In genomic region chr2:46193356-46193755, GRCh38 we compare ENCODE assay signal across 25 cellular contexts.
"Had no signal": no experiment of that assay in that cellular context is flagged by ENCODE, and none has a peak within 500 bp of the region (broad histone marks: within the 10 kb centered on the region; RNA-seq: fewer than 3 reads in every experiment).

No MANE protein-coding gene starts in this region.

- H3K27me3 Mint-ChIP-seq: activated CD4-positive, alpha-beta T cell treated with anti-CD3 and anti-CD28 coated beads, Interleukin-2, amount 10 ng/mL, durations not matched to agents 7 days and 5 days; activated naive CD8-positive, alpha-beta T cell treated with anti-CD3 and anti-CD28 coated beads, Interleukin-2, amount 10 ng/mL, durations not matched to agents 7 days and 5 days; activated T-cell treated with anti-CD3 and anti-CD28 coated beads, Interleukin-2, amount 50 U/mL, for 24 hours; activated T-helper 17 cell treated with anti-CD3 and anti-CD28 coated beads, Interleukin-2, amount 50 U/mL, for 72 hours; natural killer cell treated with Interleukin-12 subunit alpha and Interleukin-12 subunit beta and Interleukin-15 and Interleukin-18, amount 100 ng/mL, for 72 hours; stimulated activated memory B cell treated with anti-CD40 and anti-IgM and Interleukin-4, amounts not matched to agents 10 μg/mL and 1 μg/mL and 100 μg/mL, for 72 hours; T-helper 17 cell had no signal

- ATAC-seq: activated CD8-positive, alpha-beta T cell treated with anti-CD3 and anti-CD28 coated beads, Interleukin-2, amount 10 ng/mL, durations not matched to agents 7 days and 5 days; activated T-helper 17 cell treated with anti-CD3 and anti-CD28 coated beads, Interleukin-2, amount 50 U/mL, for 72 hours; gastroesophageal sphincter; left cardiac atrium; natural killer cell treated with Interleukin-12 subunit alpha and Interleukin-12 subunit beta and Interleukin-15 and Interleukin-18, amount 100 ng/mL, for 72 hours; stimulated activated memory B cell treated with anti-CD40 and anti-IgM and Interleukin-4, amounts not matched to agents 10 μg/mL and 1 μg/mL and 100 μg/mL, for 72 hours; T-helper 17 cell had no signal

- H3K36me3 Mint-ChIP-seq: natural killer cell treated with Interleukin-12 subunit alpha and Interleukin-12 subunit beta and Interleukin-15 and Interleukin-18, amount 100 ng/mL, for 72 hours; stimulated activated memory B cell treated with anti-CD40 and anti-IgM and Interleukin-4, amounts not matched to agents 10 μg/mL and 1 μg/mL and 100 μg/mL, for 72 hours had no signal

- H3K9me3 ChIP-seq: gastroesophageal sphincter, right lobe of liver, stomach, suprapubic skin, tibial nerve, vagina had no signal

- H3K4me3 Mint-ChIP-seq: activated CD4-positive, alpha-beta T cell treated with anti-CD3 and anti-CD28 coated beads, Interleukin-2, amount 10 ng/mL, durations not matched to agents 7 days and 5 days; activated CD8-positive, alpha-beta T cell treated with anti-CD3 and anti-CD28 coated beads, Interleukin-2, amount 10 ng/mL, durations not matched to agents 7 days and 5 days; activated naive CD8-positive, alpha-beta T cell treated with anti-CD3 and anti-CD28 coated beads, Interleukin-2, amount 10 ng/mL, durations not matched to agents 7 days and 5 days; activated T-cell treated with anti-CD3 and anti-CD28 coated beads, Interleukin-2, amount 50 U/mL, for 24 hours; activated T-helper 17 cell treated with anti-CD3 and anti-CD28 coated beads, Interleukin-2, amount 50 U/mL, for 72 hours; natural killer cell treated with Interleukin-12 subunit alpha and Interleukin-12 subunit beta and Interleukin-15 and Interleukin-18, amount 100 ng/mL, for 72 hours; stimulated activated memory B cell treated with anti-CD40 and anti-IgM and Interleukin-4, amounts not matched to agents 10 μg/mL and 1 μg/mL and 100 μg/mL, for 72 hours; T-helper 17 cell had no signal

- H3K27ac Mint-ChIP-seq: activated CD4-positive, alpha-beta T cell treated with anti-CD3 and anti-CD28 coated beads, Interleukin-2, amount 10 ng/mL, durations not matched to agents 7 days and 5 days; activated CD8-positive, alpha-beta T cell treated with anti-CD3 and anti-CD28 coated beads, Interleukin-2, amount 10 ng/mL, durations not matched to agents 7 days and 5 days; activated naive CD8-positive, alpha-beta T cell treated with anti-CD3 and anti-CD28 coated beads, Interleukin-2, amount 10 ng/mL, durations not matched to agents 7 days and 5 days; activated T-cell treated with anti-CD3 and anti-CD28 coated beads, Interleukin-2, amount 50 U/mL, for 24 hours; activated T-helper 17 cell treated with anti-CD3 and anti-CD28 coated beads, Interleukin-2, amount 50 U/mL, for 72 hours; stimulated activated memory B cell treated with anti-CD40 and anti-IgM and Interleukin-4, amounts not matched to agents 10 μg/mL and 1 μg/mL and 100 μg/mL, for 72 hours; T-helper 17 cell had no signal

- H3K9me3 Mint-ChIP-seq: activated CD4-positive, alpha-beta T cell treated with anti-CD3 and anti-CD28 coated beads, Interleukin-2, amount 10 ng/mL, durations not matched to agents 7 days and 5 days; activated naive CD8-positive, alpha-beta T cell treated with anti-CD3 and anti-CD28 coated beads, Interleukin-2, amount 10 ng/mL, durations not matched to agents 7 days and 5 days; activated T-cell treated with anti-CD3 and anti-CD28 coated beads, Interleukin-2, amount 50 U/mL, for 24 hours; activated T-helper 17 cell treated with anti-CD3 and anti-CD28 coated beads, Interleukin-2, amount 50 U/mL, for 72 hours; natural killer cell treated with Interleukin-12 subunit alpha and Interleukin-12 subunit beta and Interleukin-15 and Interleukin-18, amount 100 ng/mL, for 72 hours; stimulated activated memory B cell treated with anti-CD40 and anti-IgM and Interleukin-4, amounts not matched to agents 10 μg/mL and 1 μg/mL and 100 μg/mL, for 72 hours had no signal

- H3K4me3 ChIP-seq: gastroesophageal sphincter, right lobe of liver, stomach, suprapubic skin, tibial nerve, vagina had no signal

- H3K27me3 ChIP-seq: gastroesophageal sphincter, right lobe of liver, stomach, suprapubic skin, tibial nerve, vagina had no signal

- FAIRE-seq: bronchial epithelial cell, small intestine had no signal

- DNase-seq: activated CD4-positive, alpha-beta T cell treated with anti-CD3 and anti-CD28 coated beads, Interleukin-2, amount 10 ng/mL, durations not matched to agents 7 days and 5 days; activated CD8-positive, alpha-beta T cell treated with anti-CD3 and anti-CD28 coated beads, Interleukin-2, amount 10 ng/mL, durations not matched to agents 7 days and 5 days; activated naive CD8-positive, alpha-beta T cell treated with anti-CD3 and anti-CD28 coated beads, Interleukin-2, amount 10 ng/mL, durations not matched to agents 7 days and 5 days; activated T-cell treated with anti-CD3 and anti-CD28 coated beads, Interleukin-2, amount 50 U/mL, for 24 hours; amygdala; cerebellar nuclear complex; cortex of kidney; head of caudate nucleus; hypothalamus; left cardiac atrium; nucleus accumbens; right lobe of liver; small intestine; stimulated activated CD4-positive, alpha-beta T cell treated with anti-CD3 and anti-CD28 coated beads, Interleukin-15, amount 100 ng/mL, for 24 hours; stomach; T-helper 17 cell had no signal

- H3K4me1 ChIP-seq: right lobe of liver had no signal

- H3K4me1 Mint-ChIP-seq: activated T-helper 17 cell treated with anti-CD3 and anti-CD28 coated beads, Interleukin-2, amount 50 U/mL, for 72 hours; stimulated activated memory B cell treated with anti-CD40 and anti-IgM and Interleukin-4, amounts not matched to agents 10 μg/mL and 1 μg/mL and 100 μg/mL, for 72 hours had no signal

- H3K36me3 ChIP-seq: gastroesophageal sphincter, right lobe of liver, stomach, suprapubic skin, tibial nerve, vagina had no signal

- H3K27ac ChIP-seq: epithelial cell of prostate, gastroesophageal sphincter, right lobe of liver, stomach, suprapubic skin, tibial nerve, vagina had no signal
